2 cellular contexts compared by ENCODE assay signal in the genomic region with DNA sequence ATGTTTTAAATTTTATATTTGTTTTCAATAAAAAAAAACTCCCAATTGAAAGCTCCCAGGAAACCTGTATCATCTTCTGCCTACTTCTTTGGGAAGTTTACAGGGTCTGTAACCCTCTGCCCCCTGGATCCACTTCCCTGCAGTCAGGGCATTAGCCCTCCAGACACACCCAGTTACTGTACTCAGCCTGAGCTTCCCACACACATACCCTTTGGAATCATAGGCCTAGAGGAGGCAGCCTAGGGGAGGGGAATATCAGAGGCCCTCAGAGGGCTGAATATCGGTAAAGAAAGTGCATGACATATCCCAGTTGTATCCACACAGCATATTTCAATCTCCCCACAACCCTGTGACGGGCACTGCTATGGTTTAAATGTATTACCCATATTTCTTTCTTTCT. TPM values are rescaled to one million over a fixed set of nuclear protein-coding genes. Genes with fewer than 3 reads are reported as not detected.
"Had no signal": no experiment of that assay in that cellular context is flagged by ENCODE, and none has a peak within 500 bp of the region (broad histone marks: within the 10 kb centered on the region; RNA-seq: fewer than 3 reads in every experiment).

No MANE protein-coding gene starts in this region.

RNA-seq across cellular contexts. Expression of a gene that starts 56.2 kb away (rescaled TPM):
- total RNA-seq: activated B cell treated with CpG ODN at 0.5 μM for 24 hours; activated CD8-positive, alpha-beta T cell treated with anti-CD3 and anti-CD28 coated beads for 36 hours had no signal
